In the genomic region with DNA sequence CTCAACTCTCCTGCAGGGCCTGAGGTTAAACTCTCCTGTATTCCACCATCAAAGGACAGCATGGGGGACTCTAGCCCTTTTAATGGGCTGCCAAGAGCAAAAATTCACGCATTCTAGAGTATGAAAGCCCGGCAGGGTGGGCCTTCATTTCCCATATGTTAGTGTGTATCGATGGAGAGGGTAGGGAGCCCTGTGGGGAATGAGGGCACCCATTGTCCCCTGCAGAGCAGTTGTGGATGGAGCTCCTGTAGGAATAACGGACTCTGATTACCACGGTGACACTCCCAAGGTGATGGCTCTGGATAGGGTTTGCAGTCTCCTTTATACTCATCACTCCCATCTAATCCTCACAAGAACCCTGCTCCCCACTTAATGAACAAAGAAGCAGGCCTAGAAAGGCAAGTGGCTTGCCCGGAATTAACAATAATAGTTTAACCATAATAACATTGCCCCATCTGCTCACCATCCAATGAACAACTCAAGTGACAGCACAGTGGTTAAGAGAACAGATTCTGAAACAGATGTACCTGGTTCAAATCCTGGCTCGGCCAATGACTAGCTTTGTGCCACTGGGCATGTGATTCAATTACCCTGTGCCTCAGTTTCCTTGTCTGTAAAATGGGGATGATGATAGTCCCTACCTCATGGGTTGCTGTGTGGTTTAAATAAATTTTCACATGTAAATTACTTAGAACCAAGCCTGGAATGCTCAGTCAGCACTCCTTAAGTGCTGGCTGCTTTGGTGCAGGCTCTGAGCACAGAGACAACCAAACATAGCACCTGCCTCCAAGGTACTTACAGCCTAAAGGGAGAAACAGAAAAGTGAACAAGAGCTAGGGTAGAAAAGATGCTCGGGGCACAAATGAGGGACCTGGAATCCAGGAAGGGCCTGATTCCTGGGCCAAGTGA, we compare ENCODE assay signal across 19 cellular contexts. TPM values are rescaled to one million over a fixed set of nuclear protein-coding genes. Genes with fewer than 3 reads are reported as not detected.
DNase-seq lines count a peak whose midpoint lies in the region; ATAC-seq and TF ChIP-seq lines count a peak whose summit lies in the region.
"Had no signal": no experiment of that assay in that cellular context is flagged by ENCODE, and none has a peak within 500 bp of the region (broad histone marks: within the 10 kb centered on the region; RNA-seq: fewer than 3 reads in every experiment).

No MANE protein-coding gene starts in this region.

- H3K27me3 ChIP-seq in right atrium auricular region (no peaks in the 10 kb centered on the region), right cardiac atrium (ENCODE audit: control insufficient read depth, insufficient read depth) (no peaks in the 10 kb centered on the region), upper lobe of right lung (no peaks in the 10 kb centered on the region)
- H3K27me3 ChIP-seq: BLaER1, testis had no signal

- no peaks in the 10 kb centered on the region for H3K36me3 Mint-ChIP-seq in activated CD8-positive, alpha-beta T cell treated with anti-CD3 and anti-CD28 coated beads for 36 hours (ENCODE audit: low read depth)

- H3K36me3 ChIP-seq in right atrium auricular region (no peaks in the 10 kb centered on the region), upper lobe of right lung (no peaks in the 10 kb centered on the region)
- H3K36me3 ChIP-seq: BLaER1 had no signal

- H3K27ac Mint-ChIP-seq in activated CD8-positive, alpha-beta T cell treated with anti-CD3 and anti-CD28 coated beads for 36 hours = peak overlapping the region; percentile 92
- H3K27ac Mint-ChIP-seq: activated naive CD4-positive, alpha-beta T cell treated with anti-CD3 and anti-CD28 coated beads for 36 hours; endodermal cell had no signal

- peaks cover 42% of the 10 kb centered on the region for H3K4me1 Mint-ChIP-seq in activated CD8-positive, alpha-beta T cell treated with anti-CD3 and anti-CD28 coated beads for 36 hours (ENCODE audit: low read depth)
- H3K4me1 Mint-ChIP-seq: endodermal cell had no signal

- no peaks in the 10 kb centered on the region for H3K9me3 Mint-ChIP-seq in activated CD8-positive, alpha-beta T cell treated with anti-CD3 and anti-CD28 coated beads for 36 hours
- H3K9me3 Mint-ChIP-seq: activated naive CD4-positive, alpha-beta T cell treated with anti-CD3 and anti-CD28 coated beads for 36 hours; endodermal cell; neural crest cell had no signal

- H3K27ac ChIP-seq in right atrium auricular region (peak overlapping the region; percentile 79 to 83), right cardiac atrium (ENCODE audit: low read length) (no peak overlapping the region), upper lobe of right lung (peak overlapping the region; percentile 88)
- H3K27ac ChIP-seq: SK-N-MC, testis had no signal

- H3K4me3 ChIP-seq in right atrium auricular region (no peak overlapping the region), right cardiac atrium (ENCODE audit: low read length) (no peak overlapping the region), upper lobe of right lung (no peak overlapping the region)
- H3K4me3 ChIP-seq: BLaER1, SK-N-MC, testis had no signal

- intact Hi-C loops in right cardiac atrium (cut with DNase I) = no loop called here
- intact Hi-C loops in activated CD8-positive, alpha-beta T cell treated with anti-CD3 and anti-CD28 coated beads for 36 hours (cut with micrococcal nuclease) = no loop called here
- intact Hi-C loops in upper lobe of right lung (cut with DNase I) = no loop called here

- H3K9me3 ChIP-seq in right atrium auricular region (no peaks in the 10 kb centered on the region), right cardiac atrium (ENCODE audit: control insufficient read depth, low read length) (no peaks in the 10 kb centered on the region), upper lobe of right lung (no peaks in the 10 kb centered on the region)
- H3K9me3 ChIP-seq: BLaER1, testis had no signal

- CTCF ChIA-PET in activated CD8-positive, alpha-beta T cell treated with anti-CD3 and anti-CD28 coated beads for 36 hours (lab: Charles Lee) = interaction anchor here (1.0 to 2.3 kb wide), 2 partner anchors 145 to 397 kb away, joined by 4 to 8 read pairs; no protein-coding TSS in a partner anchor

- DNase-seq in right atrium auricular region (ENCODE audit: low spot score) (no peak), right cardiac atrium (no peak), mesenteric fat pad (ENCODE audit: low spot score) (peak; percentile 60), upper lobe of right lung (no peak), foreskin melanocyte (no peak), NCI-H510A (lab: John Stamatoyannopoulos, UW) (no peak), NCI-H187 (lab: John Stamatoyannopoulos, UW) (no peak)
- no peak for DNase-seq in activated CD8-positive, alpha-beta T cell treated with anti-CD3 and anti-CD28 coated beads for 36 hours
- DNase-seq: activated naive CD4-positive, alpha-beta T cell treated with anti-CD3 and anti-CD28 coated beads for 36 hours; DMS79; endodermal cell; KBM-7; NCI-H1105 treated with DMSO at 0.1 percent for 48 hours; NCI-H226; stimulated activated CD4-positive, alpha-beta T cell treated with anti-CD3 and anti-CD28 coated beads, Interleukin-1b, Interleukin-23, amount 100 ng/mL, for 48 hours; testis had no signal

- 93% methylated on average over 8 of the region's 8 CpGs for WGBS in right cardiac atrium

- TF ChIP-seq CTCF in right atrium auricular region (IDR thresholded peaks at IDR 0.05) (no peak), upper lobe of right lung (IDR thresholded peaks at IDR 0.05) (no peak)
- no peak for TF ChIP-seq CTCF in activated CD8-positive, alpha-beta T cell treated with anti-CD3 and anti-CD28 coated beads for 36 hours (IDR thresholded peaks at IDR 0.05)

- no peak overlapping the region for H3K4me3 Mint-ChIP-seq in activated CD8-positive, alpha-beta T cell treated with anti-CD3 and anti-CD28 coated beads for 36 hours
- H3K4me3 Mint-ChIP-seq: activated naive CD4-positive, alpha-beta T cell treated with anti-CD3 and anti-CD28 coated beads for 36 hours; endodermal cell; neural crest cell had no signal

- POLR2A ChIA-PET in activated CD8-positive, alpha-beta T cell treated with anti-CD3 and anti-CD28 coated beads for 36 hours (lab: Charles Lee) = no interaction called here

- ATAC-seq in right cardiac atrium (no peak), upper lobe of right lung (no peak)
- no peak for ATAC-seq in activated CD8-positive, alpha-beta T cell treated with anti-CD3 and anti-CD28 coated beads for 36 hours

- H3K27me3 Mint-ChIP-seq in activated CD8-positive, alpha-beta T cell treated with anti-CD3 and anti-CD28 coated beads for 36 hours = no peaks in the 10 kb centered on the region

- H3K4me1 ChIP-seq in right atrium auricular region (peaks cover 0 to 34% of the 10 kb centered on the region in 2 donors), right cardiac atrium (ENCODE audit: control insufficient read depth, insufficient read depth, low read length) (peaks cover 9% of the 10 kb centered on the region), upper lobe of right lung (peaks cover 42% of the 10 kb centered on the region)

RNA-seq across cellular contexts. Expression of gene HIVEP3, which starts 29.0 kb away (rescaled TPM):
- 1 to 10 TPM; 4.7 to 5.8 TPM for total RNA-seq in right atrium auricular region
- 1 to 10 TPM; 6.3 to 7.9 (median 7.4) TPM for total RNA-seq in right cardiac atrium
- polyA plus RNA-seq in right cardiac atrium = 6.5 TPM
- 10 to 100 TPM; 18.6 to 20.4 TPM for total RNA-seq in activated CD8-positive, alpha-beta T cell treated with anti-CD3 and anti-CD28 coated beads for 36 hours
- 19.9 TPM for total RNA-seq in mesenteric fat pad
- total RNA-seq in upper lobe of right lung = 16.6 TPM
